9 cellular contexts compared by ENCODE assay signal in genomic region chr10:78047314-78047891, GRCh38. TPM values are rescaled to one million over a fixed set of nuclear protein-coding genes. Genes with fewer than 3 reads are reported as not detected.
DNase-seq lines count a peak whose midpoint lies in the region; ATAC-seq and TF ChIP-seq lines count a peak whose summit lies in the region.
"Had no signal": no experiment of that assay in that cellular context is flagged by ENCODE, and none has a peak within 500 bp of the region (broad histone marks: within the 10 kb centered on the region; RNA-seq: fewer than 3 reads in every experiment).

No MANE protein-coding gene starts in this region.

- TF ChIP-seq CTCF in GM12872 (IDR thresholded peaks at IDR 0.05; ENCODE audit: insufficient read depth, low read depth, low read length) (peak; percentile 88), colonic mucosa (IDR thresholded peaks at IDR 0.05) (peak; percentile 87), lower leg skin (IDR thresholded peaks at IDR 0.05) (peak in 1 of 3 donors; percentile 69)

- no peaks in the 10 kb centered on the region for H3K9me3 Mint-ChIP-seq in activated CD4-positive, alpha-beta T cell treated with anti-CD3 and anti-CD28 coated beads, Interleukin-2, amount 10 ng/mL, durations not matched to agents 7 days and 5 days

- intact Hi-C loops in colonic mucosa (cut with DNase I), result loop anchor here (5.0 to 10.0 kb wide), 4 partner anchors 120 to 1150 kb away; no protein-coding TSS in a partner anchor
- intact Hi-C loops in lower leg skin (cut with DNase I; ENCODE audit: low total_unique reads), result no loop called here

- peaks cover 3% of the 10 kb centered on the region for H3K36me3 Mint-ChIP-seq in activated CD4-positive, alpha-beta T cell treated with anti-CD3 and anti-CD28 coated beads, Interleukin-2, amount 10 ng/mL, durations not matched to agents 7 days and 5 days (ENCODE audit: low read depth)

- 20 to 34% methylated on average over 11 to 13 of the region's 13 CpGs for WGBS in lower leg skin, 2 donors

- POLR2A ChIA-PET in activated CD4-positive, alpha-beta T cell treated with anti-CD3 and anti-CD28 coated beads, Interleukin-2, amount 10 ng/mL, durations not matched to agents 7 days and 5 days (lab: Charles Lee), result no interaction called here

- H3K27ac ChIP-seq in colonic mucosa, result no peak overlapping the region
- H3K27ac ChIP-seq: skin epidermis had no signal

- DNase-seq in NCI-H510A (lab: John Stamatoyannopoulos, UW) (peak; percentile 49), colonic mucosa (peak; percentile 91), lower leg skin (ENCODE audit: low spot score in 2 of 2) (peak; percentile 87 to 97)
- DNase-seq in activated CD4-positive, alpha-beta T cell treated with anti-CD3 and anti-CD28 coated beads, Interleukin-2, amount 10 ng/mL, durations not matched to agents 7 days and 5 days, result peak; percentile 88
- DNase-seq in stimulated activated CD4-positive, alpha-beta T cell treated with anti-CD3 and anti-CD28 coated beads, TNF-alpha, amount 100 ng/mL, for 48 hours (ENCODE audit: low read depth in 3 of 3), result peak; percentile 59 to 76 (median 76)

- peaks cover 23% of the 10 kb centered on the region for H3K4me1 Mint-ChIP-seq in activated CD4-positive, alpha-beta T cell treated with anti-CD3 and anti-CD28 coated beads, Interleukin-2, amount 10 ng/mL, durations not matched to agents 7 days and 5 days

- no peak for TF ChIP-seq POLR2A in lower leg skin (IDR thresholded peaks at IDR 0.05)

- H3K4me3 Mint-ChIP-seq in activated CD4-positive, alpha-beta T cell treated with anti-CD3 and anti-CD28 coated beads, Interleukin-2, amount 10 ng/mL, durations not matched to agents 7 days and 5 days, result no peak overlapping the region

- H3K4me1 ChIP-seq in colonic mucosa, result no peaks in the 10 kb centered on the region

- H3K27me3 Mint-ChIP-seq in activated CD4-positive, alpha-beta T cell treated with anti-CD3 and anti-CD28 coated beads, Interleukin-2, amount 10 ng/mL, durations not matched to agents 7 days and 5 days, result no peaks in the 10 kb centered on the region

- H3K27me3 ChIP-seq in colonic mucosa, result no peaks in the 10 kb centered on the region

- H3K9ac ChIP-seq in colonic mucosa (ENCODE audit: low read depth in 2 of 2, low read length in 2 of 2), result no peak overlapping the region

- H3K4me3 ChIP-seq in colonic mucosa, result no peak overlapping the region
- no peak overlapping the region for H3K4me3 ChIP-seq in lower leg skin (ENCODE audit: low read depth, poor library complexity, severe bottlenecking)
- H3K4me3 ChIP-seq: skin epidermis had no signal

- CTCF ChIA-PET in activated CD4-positive, alpha-beta T cell treated with anti-CD3 and anti-CD28 coated beads, Interleukin-2, amount 10 ng/mL, durations not matched to agents 7 days and 5 days (lab: Charles Lee), result interaction anchor here (0.7 to 3.1 kb wide), 14 partner anchors 8 to 1148 kb away, joined by 3 to 17 read pairs (median 4); partner anchors contain the start of gene RPS24

- no peaks in the 10 kb centered on the region for H3K36me3 ChIP-seq in colonic mucosa

- H3K9me3 ChIP-seq in colonic mucosa, result no peaks in the 10 kb centered on the region

- ATAC-seq in HG03097 (IDR thresholded peaks at IDR 0.05; ENCODE audit: low FRiP score, unreplicated experiment) (peak; percentile 58), GM19328 (IDR thresholded peaks at IDR 0.05; ENCODE audit: unreplicated experiment) (no peak)

- no peak overlapping the region for H3K27ac Mint-ChIP-seq in activated CD4-positive, alpha-beta T cell treated with anti-CD3 and anti-CD28 coated beads, Interleukin-2, amount 10 ng/mL, durations not matched to agents 7 days and 5 days

RNA-seq across cellular contexts. Expression of gene RPS24, which starts 13.7 kb away (rescaled TPM):
- 1,000 to 10,000 TPM; 1,565 to 2,086 TPM for total RNA-seq in activated CD4-positive, alpha-beta T cell treated with anti-CD3 and anti-CD28 coated beads, Interleukin-2, amount 10 ng/mL, durations not matched to agents 7 days and 5 days
- total RNA-seq in colonic mucosa (1,000 to 10,000 TPM; 1,326 to 1,370 TPM), lower leg skin (1,000 to 10,000 TPM; 2,501 to 3,845 (median 3,318) TPM)

RNA-seq across cellular contexts. Expression of gene POLR3A, which starts 18.1 kb away (rescaled TPM):
- total RNA-seq in activated CD4-positive, alpha-beta T cell treated with anti-CD3 and anti-CD28 coated beads, Interleukin-2, amount 10 ng/mL, durations not matched to agents 7 days and 5 days, result 10 to 100 TPM; 18.1 to 18.8 TPM
- total RNA-seq in colonic mucosa, result 10 to 100 TPM; 11.3 to 14.6 TPM
- 10 to 100 TPM in 3 of 4 donors, 1 to 10 TPM in 1; 8.7 to 11.1 (median 10.9) TPM for total RNA-seq in lower leg skin
